In the genomic region with DNA sequence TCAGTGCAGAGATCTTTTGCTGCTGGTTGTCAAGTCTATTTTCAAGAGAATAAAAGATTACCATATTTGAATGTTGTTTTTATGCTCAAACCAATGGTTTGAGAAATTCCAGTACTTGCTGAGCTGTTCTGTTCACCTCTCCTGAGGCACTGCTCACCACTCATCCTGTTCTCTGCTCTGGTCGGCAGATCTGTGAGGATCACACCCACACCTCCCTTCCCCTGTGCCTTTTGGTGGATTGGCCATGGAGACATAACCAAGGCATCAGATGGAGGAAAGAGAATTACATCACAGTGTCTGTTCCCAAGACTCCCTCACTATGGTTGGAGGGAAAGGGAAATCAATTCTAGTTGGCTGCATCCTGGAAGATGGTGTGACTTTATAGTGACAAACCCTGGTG, we compare ENCODE assay signal across 17 cellular contexts.
DNase-seq lines count a peak whose midpoint lies in the region; ATAC-seq, FAIRE-seq and TF ChIP-seq lines count a peak whose summit lies in the region.
"Had no signal": no experiment of that assay in that cellular context is flagged by ENCODE, and none has a peak within 500 bp of the region (broad histone marks: within the 10 kb centered on the region; RNA-seq: fewer than 3 reads in every experiment).

No MANE protein-coding gene starts in this region.

- H3K23ac ChIP-seq in H1 (ENCODE audit: insufficient read length) (no peak overlapping the region), neuronal stem cell (ENCODE audit: low read depth, low read length, poor library complexity) (no peak overlapping the region)

- WGBS in H1 (ENCODE audit: extremely low coverage in 1 of 2, insufficient coverage in 1 of 2, insufficient read length in 1 of 2, insufficient replicate concordance in 2 of 2, low coverage in 1 of 2, low lambda C conversion rate in 2 of 2, missing lambda C conversion rate in 1 of 2), 2 experiments: 80% methylated on average over 1 of the region's 1 CpG; no CpG with 5 or more reads in 1 of the 2 experiments
- WGBS in neuronal stem cell (ENCODE audit: extremely low coverage in 2 of 2, insufficient read length in 2 of 2, insufficient replicate concordance in 1 of 2), 2 donors: no CpG with 5 or more reads among the region's 1 CpG

- no peak overlapping the region for H4K8ac ChIP-seq in H1 (ENCODE audit: extremely low read depth, insufficient read depth, low read length)
- no peak overlapping the region for H4K8ac ChIP-seq in neuronal stem cell (ENCODE audit: low read depth, low read length)

- POLR2A ChIA-PET in H1 (lab: Charles Lee; ENCODE audit: partially characterized antibody): no interaction called here

- no peak overlapping the region for H3K4me3 ChIP-seq in H1 (ENCODE audit: extremely low read depth in 1 of 4, insufficient read depth in 2 of 4, low read depth in 3 of 4, low read length in 4 of 4)
- H3K4me3 ChIP-seq in neuronal stem cell (ENCODE audit: low read length in 2 of 2): no peak overlapping the region
- H3K4me3 ChIP-seq: mucosa of descending colon, testis had no signal

- no peak overlapping the region for H2AK5ac ChIP-seq in H1 (ENCODE audit: low read depth, low read length)
- no peak overlapping the region for H2AK5ac ChIP-seq in neuronal stem cell (ENCODE audit: low read depth, low read length)

- no peaks in the 10 kb centered on the region for H3K4me1 ChIP-seq in H1 (replicated peaks in 1 of 4; ENCODE audit: control insufficient read depth in 3 of 4, insufficient read depth in 4 of 4, low read length in 3 of 4)
- peaks cover 2 to 3% of the 10 kb centered on the region in 2 donors for H3K4me1 ChIP-seq in neuronal stem cell (ENCODE audit: control insufficient read depth in 2 of 2, insufficient read depth in 1 of 2, low read depth in 1 of 2, low read length in 2 of 2)
- H3K4me1 ChIP-seq in foreskin keratinocyte: no peaks in the 10 kb centered on the region
- H3K4me1 ChIP-seq: Caco-2, testis had no signal

- no peak overlapping the region for H2BK15ac ChIP-seq in H1 (ENCODE audit: low read length)
- no peak overlapping the region for H2BK15ac ChIP-seq in neuronal stem cell (ENCODE audit: low read length)

- FAIRE-seq in H1 (lab: Jason Lieb, UNC): no peak
- no peak for FAIRE-seq in GM12892 (lab: Jason Lieb, UNC)
- FAIRE-seq: kidney had no signal

- H4K91ac ChIP-seq in H1 (replicated peaks; ENCODE audit: insufficient read length, low read length) (no peak overlapping the region), neuronal stem cell (ENCODE audit: low read depth, low read length, poor library complexity) (no peak overlapping the region)

- no peaks in the 10 kb centered on the region for H3K23me2 ChIP-seq in H1 (ENCODE audit: low read depth, low read length)

- H2BK120ac ChIP-seq in H1 (replicated peaks; ENCODE audit: low read depth, low read length) (no peak overlapping the region), neuronal stem cell (ENCODE audit: low read depth, low read length) (no peak overlapping the region)

- H3K36me3 ChIP-seq in H1 (ENCODE audit: control insufficient read depth in 2 of 4, insufficient read depth in 4 of 4, low read length in 3 of 4) (no peaks in the 10 kb centered on the region), neuronal stem cell (replicated peaks in 1 of 2; ENCODE audit: control insufficient read depth in 2 of 2, insufficient read depth in 2 of 2, low read length in 2 of 2) (no peaks in the 10 kb centered on the region)

- H2BK5ac ChIP-seq in H1 (ENCODE audit: low read depth, low read length) (no peak overlapping the region), neuronal stem cell (ENCODE audit: low read length) (no peak overlapping the region)

- peak overlapping the region in 1 of 4 donors; percentile 7 for H3K4me3 Mint-ChIP-seq in IgD-negative memory B cell
- H3K4me3 Mint-ChIP-seq: activated naive CD8-positive, alpha-beta T cell treated with anti-CD3 and anti-CD28 coated beads, Interleukin-2, amount 10 ng/mL, durations not matched to agents 7 days and 5 days had no signal

- H3K56ac ChIP-seq in H1 (replicated peaks; ENCODE audit: insufficient read length, low read depth, low read length): no peak overlapping the region

- no peaks in the 10 kb centered on the region for H3K79me2 ChIP-seq in H1 (ENCODE audit: control insufficient read depth in 1 of 2, insufficient read depth in 2 of 2, low read length in 2 of 2)

- H3K4me1 Mint-ChIP-seq in IgD-negative memory B cell: peaks cover 9 to 30% (median 13%) of the 10 kb centered on the region in 3 donors
- H3K4me1 Mint-ChIP-seq: activated naive CD8-positive, alpha-beta T cell treated with anti-CD3 and anti-CD28 coated beads, Interleukin-2, amount 10 ng/mL, durations not matched to agents 7 days and 5 days had no signal

- no peak for TF ChIP-seq POLR2A in H1 (IDR thresholded peaks at IDR 0.05; ENCODE audit: control extremely low read depth in 1 of 2, low read depth in 2 of 2, low read length in 2 of 2)
- TF ChIP-seq POLR2A in GM12892 (IDR thresholded peaks at IDR 0.05; ENCODE audit: low read depth, low read length): no peak

- TF ChIP-seq CTCF in H1 (IDR thresholded peaks at IDR 0.05; ENCODE audit: control extremely low read depth in 1 of 3, insufficient read depth in 1 of 3, low read depth in 1 of 3, low read length in 3 of 3) (no peak), foreskin keratinocyte (conservative IDR thresholded peaks at IDR 0.05) (no peak)

- H3K27me3 ChIP-seq in H1 (replicated peaks in 1 of 4; ENCODE audit: control insufficient read depth in 3 of 4, extremely low read depth in 1 of 4, insufficient read depth in 3 of 4, low read length in 3 of 4) (no peaks in the 10 kb centered on the region), neuronal stem cell (ENCODE audit: control insufficient read depth in 3 of 3, insufficient read depth in 3 of 3, low read depth in 1 of 3, low read length in 3 of 3) (no peaks in the 10 kb centered on the region), foreskin keratinocyte (no peaks in the 10 kb centered on the region)
- H3K27me3 ChIP-seq: testis had no signal

- H3K4me2 ChIP-seq in H1 (ENCODE audit: insufficient read depth in 1 of 2, low read depth in 2 of 2, low read length in 2 of 2): no peak overlapping the region
- H3K4me2 ChIP-seq in neuronal stem cell (ENCODE audit: insufficient read depth, low read length, poor library complexity, severe bottlenecking): no peak overlapping the region

- no peak for TF ChIP-seq RAD21 in H1 (IDR thresholded peaks at IDR 0.05 in 1 of 2, conservative IDR thresholded peaks at IDR 0.05 in 1 of 2; ENCODE audit: low read depth in 2 of 2, low read length in 2 of 2)

- DNase-seq in AG08395 (ENCODE audit: low spot score): peak; percentile 14
- DNase-seq in H1 (ENCODE audit: low read depth in 1 of 2, low spot score in 2 of 2): no peak
- no peak for DNase-seq in neuronal stem cell (ENCODE audit: low spot score)
- DNase-seq in foreskin keratinocyte: no peak
- no peak for DNase-seq in NCI-H2081 (lab: John Stamatoyannopoulos, UW)
- no peak for DNase-seq in GM12892 (ENCODE audit: insufficient read length)
- no peak for DNase-seq in NCI-H2107 (lab: John Stamatoyannopoulos, UW)
- DNase-seq: activated CD4-positive, alpha-beta T cell treated with anti-CD3 and anti-CD28 coated beads for 1 hour; activated naive CD8-positive, alpha-beta T cell treated with anti-CD3 and anti-CD28 coated beads, Interleukin-2, amount 10 ng/mL, durations not matched to agents 7 days and 5 days; Caco-2; caudate nucleus; GDM1; kidney; mucosa of descending colon; NCI-H1048; testis had no signal

- peaks cover 0 to 5% (median 4%) of the 10 kb centered on the region in 3 donors for H3K9me3 Mint-ChIP-seq in IgD-negative memory B cell
- H3K9me3 Mint-ChIP-seq: activated naive CD8-positive, alpha-beta T cell treated with anti-CD3 and anti-CD28 coated beads, Interleukin-2, amount 10 ng/mL, durations not matched to agents 7 days and 5 days had no signal

- no peak overlapping the region for H2BK20ac ChIP-seq in H1 (ENCODE audit: low read length)

- H3K27ac Mint-ChIP-seq in IgD-negative memory B cell: peak overlapping the region in 2 of 3 donors; percentile 34 to 71
- H3K27ac Mint-ChIP-seq: activated naive CD8-positive, alpha-beta T cell treated with anti-CD3 and anti-CD28 coated beads, Interleukin-2, amount 10 ng/mL, durations not matched to agents 7 days and 5 days had no signal

- no peaks in the 10 kb centered on the region for H3K36me3 Mint-ChIP-seq in IgD-negative memory B cell
- H3K36me3 Mint-ChIP-seq: activated naive CD8-positive, alpha-beta T cell treated with anti-CD3 and anti-CD28 coated beads, Interleukin-2, amount 10 ng/mL, durations not matched to agents 7 days and 5 days had no signal

- no peak for ATAC-seq in foreskin keratinocyte
- ATAC-seq: mucosa of descending colon had no signal

- H3K27me3 Mint-ChIP-seq in IgD-negative memory B cell: no peaks in the 10 kb centered on the region
- H3K27me3 Mint-ChIP-seq: activated naive CD8-positive, alpha-beta T cell treated with anti-CD3 and anti-CD28 coated beads, Interleukin-2, amount 10 ng/mL, durations not matched to agents 7 days and 5 days had no signal

- H4K20me1 ChIP-seq in H1 (replicated peaks in 1 of 2; ENCODE audit: control insufficient read depth in 1 of 2, insufficient read depth in 2 of 2, low read length in 2 of 2): no peaks in the 10 kb centered on the region

- H3K27ac ChIP-seq in H1 (ENCODE audit: low read depth, low read length) (no peak overlapping the region), neuronal stem cell (replicated peaks; ENCODE audit: low read length) (no peak overlapping the region), foreskin keratinocyte (no peak overlapping the region)
- H3K27ac ChIP-seq: testis had no signal

- CTCF ChIA-PET in H1 (lab: Charles Lee; ENCODE audit: partially characterized antibody): interaction anchor here (1.0 kb wide), 1 partner anchor 104 kb away, joined by 3 read pairs; no protein-coding TSS in a partner anchor

- H3K9ac ChIP-seq in H1 (replicated peaks in 1 of 4; ENCODE audit: extremely low read depth in 1 of 4, low read depth in 3 of 4, low read length in 3 of 4): no peak overlapping the region
- H3K9ac ChIP-seq in neuronal stem cell (ENCODE audit: low read depth, low read length, poor library complexity): no peak overlapping the region

- H2AFZ ChIP-seq in H1 (ENCODE audit: low read length) (peak overlapping the region; percentile 97), neuronal stem cell (ENCODE audit: low read length) (peak overlapping the region; percentile 63)

- no peaks in the 10 kb centered on the region for H3K9me3 ChIP-seq in H1 (ENCODE audit: insufficient read depth in 2 of 2, low read depth in 1 of 2, low read length in 1 of 2)
- H3K9me3 ChIP-seq in neuronal stem cell (replicated peaks in 1 of 2; ENCODE audit: control insufficient read depth in 2 of 2, insufficient read depth in 1 of 2, low read depth in 1 of 2, low read length in 2 of 2): no peaks in the 10 kb centered on the region
- H3K9me3 ChIP-seq: Caco-2, mucosa of descending colon, testis had no signal

- H3K18ac ChIP-seq in H1 (ENCODE audit: extremely low read depth, low read length) (no peak overlapping the region), neuronal stem cell (ENCODE audit: low read length) (no peak overlapping the region)

- no peak for TF ChIP-seq EP300 in H1 (IDR thresholded peaks at IDR 0.05; ENCODE audit: borderline replicate concordance in 1 of 2, low read depth in 2 of 2, low read length in 2 of 2)

- H3K79me1 ChIP-seq in H1 (ENCODE audit: low read depth, low read length) (no peaks in the 10 kb centered on the region), neuronal stem cell (ENCODE audit: low read depth, low read length) (no peaks in the 10 kb centered on the region)

- no peak overlapping the region for H3K14ac ChIP-seq in H1 (ENCODE audit: insufficient read length)
- no peak overlapping the region for H3K14ac ChIP-seq in neuronal stem cell (ENCODE audit: low read length)

- H4K5ac ChIP-seq in H1 (ENCODE audit: insufficient read length, low read depth, low read length): no peak overlapping the region

- H2BK12ac ChIP-seq in H1 (ENCODE audit: low read depth, low read length): no peak overlapping the region
- no peak overlapping the region for H2BK12ac ChIP-seq in neuronal stem cell (ENCODE audit: low read length)

- H3K4ac ChIP-seq in H1 (replicated peaks; ENCODE audit: insufficient read length, low read depth, low read length) (no peak overlapping the region), neuronal stem cell (ENCODE audit: low read length) (no peak overlapping the region)
